ENCODE assay signal across 23 cellular contexts in the genomic region with DNA sequence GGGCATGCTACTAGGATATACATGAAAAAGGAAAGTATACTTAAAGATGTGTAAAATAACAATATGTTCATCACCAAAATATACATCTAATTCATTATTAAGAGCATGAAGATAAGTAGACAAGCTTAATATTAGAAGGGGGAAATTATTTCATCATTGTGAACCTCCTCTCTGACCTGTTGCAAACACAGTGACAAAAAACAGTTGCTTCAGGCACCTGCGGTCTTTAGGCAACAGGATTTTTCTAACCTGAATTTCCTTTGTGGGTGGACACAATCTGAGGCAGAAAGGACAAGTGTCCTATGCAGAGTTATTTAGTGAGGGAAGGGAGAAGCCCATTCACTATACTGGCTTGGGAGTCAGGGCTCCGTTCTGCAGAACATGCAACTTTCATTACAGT. TPM values are rescaled to one million over a fixed set of nuclear protein-coding genes. Genes with fewer than 3 reads are reported as not detected.
A peak's percentile ranks its signal among the peaks of the same experiment; 100 is the strongest.
DNase-seq lines count a peak whose midpoint lies in the region; ATAC-seq and TF ChIP-seq lines count a peak whose summit lies in the region.
"Had no signal": no experiment of that assay in that cellular context is flagged by ENCODE, and none has a peak within 500 bp of the region (broad histone marks: within the 10 kb centered on the region; RNA-seq: fewer than 3 reads in every experiment).

No MANE protein-coding gene starts in this region.

- ATAC-seq in GM23338 (no peak), heart left ventricle (no peak), GM19455 (IDR thresholded peaks at IDR 0.05; ENCODE audit: unreplicated experiment) (no peak)
- ATAC-seq: HCT116 had no signal

- 0 out of 2 replicates have a peak overlapping the region, but pooled peaks have one; percentile 5 for H3K4me3 ChIP-seq in GM23338
- H3K4me3 ChIP-seq in endodermal cell (ENCODE audit: low read length), result peak overlapping the region; percentile 26
- H3K4me3 ChIP-seq in skeletal muscle tissue (ENCODE audit: low read length in 3 of 3), result peak overlapping the region in 2 of 3 donors; percentile 15 to 40
- no peak overlapping the region for H3K4me3 ChIP-seq in heart left ventricle
- H3K4me3 ChIP-seq: BLaER1 had no signal

- H3K27me3 ChIP-seq in GM23338 (ENCODE audit: insufficient read depth) (peaks cover 11% of the 10 kb centered on the region), endodermal cell (ENCODE audit: control insufficient read depth, insufficient read depth, low read length, poor library complexity, severe bottlenecking) (peaks cover 14% of the 10 kb centered on the region), skeletal muscle tissue (ENCODE audit: control insufficient read depth in 3 of 3, insufficient read depth in 3 of 3, low read length in 3 of 3) (peaks cover 0 to under 1% (median 0%) of the 10 kb centered on the region in 3 donors), heart left ventricle (peaks cover 0 to 7% (median 0%) of the 10 kb centered on the region in 9 donors)
- H3K27me3 ChIP-seq: BLaER1 had no signal

- DNase-seq in GM23338 (ENCODE audit: low spot score) (no peak), endodermal cell (no peak), neural crest cell (ENCODE audit: low read depth, low spot score) (no peak), heart left ventricle (no peak), HuH-7.5 (ENCODE audit: low spot score) (no peak), NCI-H446 (lab: John Stamatoyannopoulos, UW) (no peak)
- DNase-seq: CD4-positive, CD25-positive, alpha-beta regulatory T cell; DMS53; GOT3; NCI-H1048; NCI-H1417; NCI-H1694 treated with DMSO at 0.1 percent for 48 hours; NCI-H2081; NCI-H2227 treated with DMSO at 0.1 percent for 48 hours; NCI-H510A treated with DMSO at 0.1 percent for 48 hours; NCI-H774; SK-N-SH had no signal

- H3K9me3 ChIP-seq in endodermal cell (ENCODE audit: control insufficient read depth, low read length) (no peaks in the 10 kb centered on the region), skeletal muscle tissue (ENCODE audit: control insufficient read depth in 3 of 3, low read length in 3 of 3) (no peaks in the 10 kb centered on the region), heart left ventricle (no peaks in the 10 kb centered on the region)
- H3K9me3 ChIP-seq: SK-N-SH had no signal

- H3K4me1 Mint-ChIP-seq in GM23338 (peaks cover 18% of the 10 kb centered on the region), endodermal cell (peaks cover 6% of the 10 kb centered on the region), neural crest cell (peaks cover 15% of the 10 kb centered on the region)
- H3K4me1 Mint-ChIP-seq: CD4-positive, CD25-positive, alpha-beta regulatory T cell had no signal

- TF ChIP-seq CTCF in GM23338 (conservative IDR thresholded peaks at IDR 0.05; ENCODE audit: low read depth in 2 of 2) (no peak), endodermal cell (conservative IDR thresholded peaks at IDR 0.05) (no peak), neural crest cell (conservative IDR thresholded peaks at IDR 0.05) (no peak), heart left ventricle (IDR thresholded peaks at IDR 0.05) (no peak)

- H4K20me1 ChIP-seq in GM23338 (replicated peaks; ENCODE audit: insufficient read depth), result 0 out of 2 replicates have a peak, but pooled peaks cover 3% of the 10 kb centered on the region
- H4K20me1 ChIP-seq: BLaER1 had no signal

- H3F3A ChIP-seq in GM23338 (replicated peaks; ENCODE audit: low read depth), result no peaks in the 10 kb centered on the region

- intact Hi-C loops in heart left ventricle (cut with DNase I), result no loop called here

- H3K79me2 ChIP-seq in GM23338 (replicated peaks; ENCODE audit: insufficient read depth), result peaks cover 7% of the 10 kb centered on the region; the same call in 1 of the 2 replicates

- H3K9ac ChIP-seq in endodermal cell (ENCODE audit: extremely low read depth, low read length, poor library complexity, severe bottlenecking) (no peak overlapping the region), skeletal muscle tissue (ENCODE audit: low read depth in 1 of 3, low read length in 3 of 3) (peak overlapping the region in 2 of 3 donors; percentile 12 to 54)
- H3K9ac ChIP-seq: BLaER1, SK-N-SH had no signal

- H3K36me3 ChIP-seq in GM23338 (ENCODE audit: insufficient read depth) (no peaks in the 10 kb centered on the region), endodermal cell (ENCODE audit: control insufficient read depth, insufficient read depth, low read length) (no peaks in the 10 kb centered on the region), skeletal muscle tissue (ENCODE audit: control insufficient read depth in 3 of 3, insufficient read depth in 3 of 3, low read length in 3 of 3) (peaks cover 0 to 6% (median 5%) of the 10 kb centered on the region in 3 donors), heart left ventricle (no peaks in the 10 kb centered on the region)
- H3K36me3 ChIP-seq: BLaER1 had no signal

- no peak for TF ChIP-seq POLR2A in heart left ventricle (IDR thresholded peaks at IDR 0.05)

- 94% methylated on average over 2 of the region's 2 CpGs; no CpG with 5 or more reads in 1 of the 2 experiments for WGBS in endodermal cell (ENCODE audit: insufficient coverage in 1 of 2, insufficient read length in 1 of 2), 2 experiments
- WGBS in heart left ventricle, 4 donors, result 59 to 69% (median 64%) methylated on average over 2 of the region's 2 CpGs

- no peak overlapping the region for H3K4me2 ChIP-seq in GM23338
- H3K4me2 ChIP-seq: BLaER1, SK-N-SH had no signal

- no peak overlapping the region for H3K27ac ChIP-seq in GM23338 (ENCODE audit: low read depth)
- H3K27ac ChIP-seq in endodermal cell (ENCODE audit: low read depth, low read length), result no peak overlapping the region
- peak overlapping the region; percentile 41 for H3K27ac ChIP-seq in skeletal muscle tissue (ENCODE audit: low read depth, low read length)
- H3K27ac ChIP-seq in heart left ventricle, result no peak overlapping the region
- H3K27ac ChIP-seq: BLaER1 had no signal

- H3K9me2 ChIP-seq in GM23338 (ENCODE audit: insufficient read depth), result no peaks in the 10 kb centered on the region
- H3K9me2 ChIP-seq: SK-N-SH had no signal

- 0 out of 2 replicates have a peak, but pooled peaks cover 3% of the 10 kb centered on the region for H3K4me1 ChIP-seq in GM23338 (ENCODE audit: insufficient read depth)
- peaks cover 2% of the 10 kb centered on the region for H3K4me1 ChIP-seq in endodermal cell (ENCODE audit: control insufficient read depth, insufficient read depth, low read length)
- peaks cover 14 to 34% (median 24%) of the 10 kb centered on the region in 3 donors for H3K4me1 ChIP-seq in skeletal muscle tissue (ENCODE audit: control insufficient read depth in 3 of 3, insufficient read depth in 3 of 3, low read length in 3 of 3)
- peaks cover 0 to 4% (median 0%) of the 10 kb centered on the region in 12 donors for H3K4me1 ChIP-seq in heart left ventricle
- H3K4me1 ChIP-seq: BLaER1 had no signal

- H2AFZ ChIP-seq in GM23338, result no peak overlapping the region

- H3K4me3 Mint-ChIP-seq in GM23338, result peak overlapping the region; percentile 15; the same call in 1 of the 3 replicates
- H3K4me3 Mint-ChIP-seq in endodermal cell, result no peak overlapping the region
- H3K4me3 Mint-ChIP-seq in neural crest cell, result peak overlapping the region; percentile 43
- H3K4me3 Mint-ChIP-seq: CD4-positive, CD25-positive, alpha-beta regulatory T cell had no signal

- peaks cover 16% of the 10 kb centered on the region; the same call in 2 of the 3 replicates for H3K9me3 Mint-ChIP-seq in GM23338
- no peaks in the 10 kb centered on the region for H3K9me3 Mint-ChIP-seq in endodermal cell
- peaks cover 4% of the 10 kb centered on the region for H3K9me3 Mint-ChIP-seq in neural crest cell

- H3K27ac Mint-ChIP-seq in GM23338, result no peak overlapping the region
- no peak overlapping the region for H3K27ac Mint-ChIP-seq in endodermal cell
- H3K27ac Mint-ChIP-seq in neural crest cell (ENCODE audit: unreplicated experiment), result no peak overlapping the region
- H3K27ac Mint-ChIP-seq: CD4-positive, CD25-positive, alpha-beta regulatory T cell had no signal

- H3K36me3 Mint-ChIP-seq in GM23338 (ENCODE audit: low read depth) (peaks cover 43% of the 10 kb centered on the region), endodermal cell (ENCODE audit: low read depth) (peaks cover 18% of the 10 kb centered on the region), neural crest cell (ENCODE audit: low read depth) (peaks cover 31% of the 10 kb centered on the region)
- H3K36me3 Mint-ChIP-seq: CD4-positive, CD25-positive, alpha-beta regulatory T cell had no signal

- H3K27me3 Mint-ChIP-seq in GM23338 (ENCODE audit: insufficient read depth, low read depth, poor library complexity) (peaks cover 8% of the 10 kb centered on the region), endodermal cell (ENCODE audit: insufficient read depth) (peaks cover 23% of the 10 kb centered on the region), neural crest cell (ENCODE audit: low read depth) (peaks cover 2% of the 10 kb centered on the region)

TF ChIP-seq in GM23338, 12 proteins besides CTCF, POLR2A, EP300 and RAD21 (continues in another document):
- TF ChIP-seq REST (IDR thresholded peaks at IDR 0.05; ENCODE audit: unreplicated experiment), result no peak

RNA-seq across cellular contexts. Expression of gene FREM2, which starts 6.3 kb away (rescaled TPM):
- total RNA-seq in GM23338 (2014; rRNA removed; shearing (Covaris generic)), result 29.6 and 29.8 TPM in 2 replicates
- polyA plus RNA-seq in GM23338 (2016; fragmentation: Nextera tagmentation; extraction: Ambion mirVana) (2.2 and 2.4 TPM in 2 replicates), heart left ventricle (under 1 TPM; 0.04 TPM)
- total RNA-seq in endodermal cell (10 to 100 TPM; 20.4 to 28.4 TPM), neural crest cell (16.5 and 17.9 TPM in 2 replicates), skeletal muscle tissue (7.8 TPM), heart left ventricle (under 1 TPM; 0.02 to 0.35 (median 0.18) TPM)
- polyA plus RNA-seq in endodermal cell (2013, experiment 1 of 2), result 10.4 TPM
- 11.5 TPM for polyA plus RNA-seq in endodermal cell (2013, experiment 2 of 2)
- total RNA-seq: CD4-positive, CD25-positive, alpha-beta regulatory T cell; G401 had no signal
- polyA plus RNA-seq: AG04450; CD4-positive, CD25-positive, alpha-beta regulatory T cell; SK-N-SH had no signal

Comparison
In these comparisons a context has a peak if more than half of its experiments do, and no peak if none do; other contexts are left out.
1. H3K4me3 ChIP-seq: peak in GM23338 (single experiment), endodermal cell (single experiment) and skeletal muscle tissue (2 of 3); none in heart left ventricle (0 of 12).